Comparison of ENCODE assay signal across 1 cellular context in the genomic region with DNA sequence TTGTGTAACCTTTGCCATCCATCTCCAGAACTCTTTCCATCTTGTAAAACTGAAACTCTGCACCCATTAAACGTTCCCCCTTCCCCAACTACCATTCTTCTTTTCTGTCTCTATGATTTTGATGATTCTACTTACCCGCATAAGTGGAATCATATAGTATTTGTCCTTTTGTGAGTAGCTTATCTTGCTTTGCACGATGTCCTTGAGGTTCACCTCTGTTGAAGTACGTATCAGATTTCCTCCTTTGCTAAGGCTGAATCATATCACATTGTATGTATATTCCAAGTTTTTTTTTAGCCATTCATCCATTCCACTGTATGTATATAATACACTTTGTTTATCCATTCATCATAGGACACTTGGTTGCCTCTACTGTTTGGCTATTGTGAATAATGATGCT.
TF ChIP-seq lines count a peak whose summit lies in the region.

No MANE protein-coding gene starts in this region.

TF ChIP-seq in IMR-90, 13 proteins besides CTCF, POLR2A, EP300 and RAD21 (continued from another document):
- TF ChIP-seq, protein P1, sequence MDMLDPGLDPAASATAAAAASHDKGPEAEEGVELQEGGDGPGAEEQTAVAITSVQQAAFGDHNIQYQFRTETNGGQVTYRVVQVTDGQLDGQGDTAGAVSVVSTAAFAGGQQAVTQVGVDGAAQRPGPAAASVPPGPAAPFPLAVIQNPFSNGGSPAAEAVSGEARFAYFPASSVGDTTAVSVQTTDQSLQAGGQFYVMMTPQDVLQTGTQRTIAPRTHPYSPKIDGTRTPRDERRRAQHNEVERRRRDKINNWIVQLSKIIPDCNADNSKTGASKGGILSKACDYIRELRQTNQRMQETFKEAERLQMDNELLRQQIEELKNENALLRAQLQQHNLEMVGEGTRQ (IDR thresholded peaks at IDR 0.05; ENCODE audit: low read depth, low read length): no peak
- TF ChIP-seq NFE2L2 (IDR thresholded peaks at IDR 0.05; ENCODE audit: low read depth, low read length) (no peak), MXI1 (IDR thresholded peaks at IDR 0.05; ENCODE audit: borderline replicate concordance, low read depth, low read length) (no peak)
